Comparison of ENCODE assay signal across 1 cellular context in genomic region chr7:7719235-7719634, GRCh38.
TF ChIP-seq lines count a peak whose summit lies in the region.

No MANE protein-coding gene starts in this region.

TF ChIP-seq in SK-N-SH, 30 proteins besides CTCF, POLR2A, EP300 and RAD21 (continued from another document):
- TF ChIP-seq JUND (IDR thresholded peaks at IDR 0.05), result 0 out of 2 replicates have a peak, but pooled peaks have one; percentile 55
- TF ChIP-seq MAX (IDR thresholded peaks at IDR 0.05; ENCODE audit: low read depth), result peak; percentile 98
- no peak for TF ChIP-seq GATA2 (CRISPR knock-in tag; IDR thresholded peaks at IDR 0.05)
- TF ChIP-seq NFIC (IDR thresholded peaks at IDR 0.05; ENCODE audit: borderline replicate concordance), result peak; percentile 51; the same call in 1 of the 2 replicates
- TF ChIP-seq IRF3 (IDR thresholded peaks at IDR 0.05; ENCODE audit: low read depth, low read length), result no peak
- TF ChIP-seq MEF2A (IDR thresholded peaks at IDR 0.05; ENCODE audit: borderline replicate concordance, low read depth), result no peak
- TF ChIP-seq CHD2 (IDR thresholded peaks at IDR 0.05; ENCODE audit: low read length, partially characterized antibody), result no peak
